Comparison of ENCODE assay signal across 8 cellular contexts in genomic region chr5:143434261-143435206, GRCh38. TPM values are rescaled to one million over a fixed set of nuclear protein-coding genes. Genes with fewer than 3 reads are reported as not detected.
A peak's percentile ranks its signal among the peaks of the same experiment; 100 is the strongest.
DNase-seq lines count a peak whose midpoint lies in the region; ATAC-seq and TF ChIP-seq lines count a peak whose summit lies in the region.

No MANE protein-coding gene starts in this region.

- no peak for TF ChIP-seq CTCF in body of pancreas (IDR thresholded peaks at IDR 0.05)
- no peak for TF ChIP-seq CTCF in gastrocnemius medialis (IDR thresholded peaks at IDR 0.05 in 4 of 5, conservative IDR thresholded peaks at IDR 0.05 in 1 of 5)
- TF ChIP-seq CTCF in vagina (IDR thresholded peaks at IDR 0.05) = no peak

- H3K4me3 ChIP-seq in body of pancreas (no peak overlapping the region), gastrocnemius medialis (peak overlapping the region; percentile 30 to 51 (median 38)), vagina (peak overlapping the region in 1 of 2 donors; percentile 19)

- in situ Hi-C loops in gastrocnemius medialis (cut with MboI; ENCODE audit: low sequenced_read_pairs in 4 of 4) = loop anchor here in 2 of 4 donors (25.0 kb wide), 1 partner anchor 378 kb away; the partner anchor contains the start of gene HMHB1 (in 2 of the 2)

- ATAC-seq in body of pancreas (peak; percentile 53), gastrocnemius medialis (peak; percentile 33 to 69)

- no peaks in the 10 kb centered on the region for H3K9me3 ChIP-seq in body of pancreas
- H3K9me3 ChIP-seq in gastrocnemius medialis = no peaks in the 10 kb centered on the region
- no peaks in the 10 kb centered on the region for H3K9me3 ChIP-seq in vagina

- H3K27ac ChIP-seq in body of pancreas (peak overlapping the region in 1 of 4 donors; percentile 52), gastrocnemius medialis (peak overlapping the region; percentile 39 to 53 (median 42)), vagina (no peak overlapping the region)

- intact Hi-C loops in body of pancreas (cut with DNase I) = no loop called here
- intact Hi-C loops in gastrocnemius medialis (cut with DNase I; ENCODE audit: low total_unique reads) = no loop called here
- intact Hi-C loops in vagina (cut with DNase I) = no loop called here

- 41% methylated on average over 7 of the region's 7 CpGs for WGBS in body of pancreas, 2 donors

- TF ChIP-seq POLR2A in body of pancreas (IDR thresholded peaks at IDR 0.05) (no peak), gastrocnemius medialis (IDR thresholded peaks at IDR 0.05) (no peak), vagina (IDR thresholded peaks at IDR 0.05) (no peak)

- H3K36me3 ChIP-seq in body of pancreas (replicated peaks in 1 of 2; ENCODE audit: insufficient read depth in 1 of 2, low read depth in 2 of 2) = no peaks in the 10 kb centered on the region
- no peaks in the 10 kb centered on the region for H3K36me3 ChIP-seq in gastrocnemius medialis
- H3K36me3 ChIP-seq in vagina = no peaks in the 10 kb centered on the region

- no peaks in the 10 kb centered on the region for H3K27me3 ChIP-seq in body of pancreas
- no peaks in the 10 kb centered on the region for H3K27me3 ChIP-seq in gastrocnemius medialis
- no peaks in the 10 kb centered on the region for H3K27me3 ChIP-seq in vagina

- DNase-seq in SIG-M5 treated with dmso at 0.1 percent for 504 hours (lab: John Stamatoyannopoulos, UW; ENCODE audit: unreplicated experiment) (peak; percentile 68), SIG-M5 (lab: John Stamatoyannopoulos, UW) (no peak), RPMI7951 (ENCODE audit: low read depth) (peak; percentile 38), body of pancreas (peak in 1 of 4 donors; percentile 18), gastrocnemius medialis (peak; percentile 3 to 17), AG08396 (ENCODE audit: low spot score) (no peak), NCI-H187 treated with DMSO at 0.1 percent for 48 hours (lab: John Stamatoyannopoulos, UW) (no peak), vagina (ENCODE audit: extremely low spot score in 2 of 2) (no peak)

- H3K4me1 ChIP-seq in body of pancreas = no peaks in the 10 kb centered on the region
- H3K4me1 ChIP-seq in gastrocnemius medialis = peaks cover 0 to 10% of the 10 kb centered on the region in 2 donors
- no peaks in the 10 kb centered on the region for H3K4me1 ChIP-seq in vagina

RNA-seq across cellular contexts. Expression of gene NR3C1, which starts 31.0 kb away (rescaled TPM):
- total RNA-seq in RPMI7951 (2014; rRNA removed; shearing (Covaris generic)) = 40.6 and 53.0 TPM in 2 replicates
- total RNA-seq in body of pancreas (10 to 100 TPM; 18.5 to 25.2 TPM), gastrocnemius medialis (10 to 100 TPM; 56.7 to 79.1 (median 64.4) TPM), vagina (46.7 TPM)

Comparison
In these comparisons a context has a peak if more than half of its experiments do, and no peak if none do; other contexts are left out.
1. DNase-seq: peak in SIG-M5 treated with dmso at 0.1 percent for 504 hours (single experiment), RPMI7951 (single experiment) and gastrocnemius medialis (2 of 2); none in SIG-M5 (single experiment), AG08396 (single experiment), NCI-H187 treated with DMSO at 0.1 percent for 48 hours (single experiment) and vagina (0 of 2).
2. H3K4me3 ChIP-seq: peak in gastrocnemius medialis (4 of 4); none in body of pancreas (0 of 2).